Comparison of ENCODE assay signal across 9 cellular contexts in genomic region chr1:240646861-240647260, GRCh38. TPM values are rescaled to one million over a fixed set of nuclear protein-coding genes. Genes with fewer than 3 reads are reported as not detected.
"Had no signal": no experiment of that assay in that cellular context is flagged by ENCODE, and none has a peak within 500 bp of the region (broad histone marks: within the 10 kb centered on the region; RNA-seq: fewer than 3 reads in every experiment).

No MANE protein-coding gene starts in this region.

- H3K4me1 Mint-ChIP-seq: H9, IgD-negative memory B cell had no signal

- H3K36me3 Mint-ChIP-seq: IgD-negative memory B cell had no signal

- DNase-seq: GOT3, H9, HCEC 1CT, KBM-7 had no signal

- H3K4me3 Mint-ChIP-seq: H9, IgD-negative memory B cell had no signal

- H3K27ac Mint-ChIP-seq: H9, IgD-negative memory B cell had no signal

- H3K27me3 Mint-ChIP-seq: IgD-negative memory B cell had no signal

- H3K27ac ChIP-seq: HL-60 had no signal

- ATAC-seq: HepG2 had no signal

- H3K9me3 Mint-ChIP-seq: H9 had no signal

- FAIRE-seq: H54, HepG2 had no signal

RNA-seq across cellular contexts. Expression of gene GREM2, which starts 34.9 kb away (rescaled TPM):
- total RNA-seq: H9, HepG2, HT1080 had no signal
- polyA plus RNA-seq: IgD-negative memory B cell had no signal
